In the genomic region with DNA sequence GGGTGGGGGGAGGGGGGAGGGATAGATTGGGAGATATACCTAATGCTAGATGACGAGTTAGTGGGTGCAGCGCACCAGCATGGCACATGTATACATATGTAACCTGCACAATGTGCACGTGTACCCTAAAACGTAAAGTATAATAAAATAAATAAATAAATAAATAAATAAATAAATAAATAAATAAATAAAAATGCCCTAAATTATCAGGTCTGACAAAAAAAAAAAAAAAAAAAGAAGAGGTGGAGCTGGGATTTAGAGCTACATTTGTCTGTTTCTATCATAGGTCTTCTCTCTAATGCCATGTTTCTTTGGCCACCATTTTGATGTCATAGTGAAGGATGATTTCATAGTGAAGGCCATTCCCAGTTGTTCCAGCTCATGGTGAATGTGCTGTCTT, we compare ENCODE assay signal across 2 cellular contexts.
DNase-seq lines count a peak whose midpoint lies in the region; ATAC-seq, FAIRE-seq and TF ChIP-seq lines count a peak whose summit lies in the region.
"Not testable (repeated sequence)": the region's sequence is repeated elsewhere in the genome, so short reads cannot be mapped to it uniquely, and the experiment has no call there.

No MANE protein-coding gene starts in this region.

- POLR2A ChIA-PET in A549 (lab: Yijun Ruan, JAX): interaction anchor here (0.6 kb wide), 1 partner anchor 399 kb away, joined by 3 read pairs; no protein-coding TSS in a partner anchor
- POLR2A ChIA-PET in HEK293 (lab: Yijun Ruan, JAX): not testable (repeated sequence)

- not testable (repeated sequence) for H3K9me3 ChIP-seq in A549; HEK293 (ENCODE audit: control insufficient read depth, insufficient read depth, low read depth, low read length)

- TF ChIP-seq EP300 in A549 (IDR thresholded peaks at IDR 0.05): not testable (repeated sequence)

- not testable (repeated sequence) for H3K4me2 ChIP-seq in A549

- TF ChIP-seq CTCF in A549 (IDR thresholded peaks at IDR 0.05); HEK293 (tag by site-specific recombination; IDR thresholded peaks at IDR 0.05): not testable (repeated sequence)

- not testable (repeated sequence) for H3K4me3 ChIP-seq in A549; HEK293 (ENCODE audit: low read depth, low read length)

- ATAC-seq in A549: not testable (repeated sequence)

- CTCF ChIA-PET in A549 (lab: Yijun Ruan, JAX); HEK293 (lab: Yijun Ruan, JAX): not testable (repeated sequence)

- not testable (repeated sequence) for TF ChIP-seq RAD21 in A549 (conservative IDR thresholded peaks at IDR 0.05 in 1 of 2, IDR thresholded peaks at IDR 0.05 in 1 of 2)

- TF ChIP-seq POLR2A in A549 (IDR thresholded peaks at IDR 0.05; ENCODE audit: low read length): not testable (repeated sequence)

- not testable (repeated sequence) for H3K36me3 ChIP-seq in HEK293 (ENCODE audit: control insufficient read depth in 2 of 2, insufficient read depth in 1 of 2, low read length in 2 of 2)

- 4% methylated on average over 4 of the region's 4 CpGs for WGBS in A549 (ENCODE audit: missing lambda C conversion rate)

- H3K27ac ChIP-seq in A549; HEK293 (ENCODE audit: extremely low read depth, low read depth, low read length): not testable (repeated sequence)

- not testable (repeated sequence) for DNase-seq in A549 (ENCODE audit: low read depth in 1 of 2, low spot score in 1 of 2)

- not testable (repeated sequence) for H3K4me1 ChIP-seq in A549; HEK293 (ENCODE audit: control insufficient read depth, insufficient read depth, low read length)

- not testable (repeated sequence) for FAIRE-seq in A549 (lab: Jason Lieb, UNC)

TF ChIP-seq in A549, 52 proteins besides CTCF, POLR2A, EP300 and RAD21:
- TF ChIP-seq ZC3H11A (IDR thresholded peaks at IDR 0.05): peak; percentile 56

TF ChIP-seq in HEK293, 187 proteins besides CTCF, POLR2A, EP300 and RAD21:
- TF ChIP-seq ZNF558 (tag by site-specific recombination; IDR thresholded peaks at IDR 0.05): 0 out of 2 replicates have a peak, but pooled peaks have one; percentile 28
- peak; percentile 47 for TF ChIP-seq ZNF555 (tag by site-specific recombination; conservative IDR thresholded peaks at IDR 0.05)
- peak; percentile 68 for TF ChIP-seq ZNF518A (tag by site-specific recombination; conservative IDR thresholded peaks at IDR 0.05; ENCODE audit: low read depth)
- TF ChIP-seq ZBTB8A (tag by site-specific recombination; IDR thresholded peaks at IDR 0.05): 0 out of 2 replicates have a peak, but pooled peaks have one; percentile 21
- peak; percentile 53; the same call in 1 of the 2 replicates for TF ChIP-seq ZNF394 (tag by site-specific recombination; IDR thresholded peaks at IDR 0.05; ENCODE audit: borderline replicate concordance)
- peak; percentile 62 for TF ChIP-seq ZNF140 (tag by site-specific recombination; IDR thresholded peaks at IDR 0.05)
- TF ChIP-seq, protein P1, sequence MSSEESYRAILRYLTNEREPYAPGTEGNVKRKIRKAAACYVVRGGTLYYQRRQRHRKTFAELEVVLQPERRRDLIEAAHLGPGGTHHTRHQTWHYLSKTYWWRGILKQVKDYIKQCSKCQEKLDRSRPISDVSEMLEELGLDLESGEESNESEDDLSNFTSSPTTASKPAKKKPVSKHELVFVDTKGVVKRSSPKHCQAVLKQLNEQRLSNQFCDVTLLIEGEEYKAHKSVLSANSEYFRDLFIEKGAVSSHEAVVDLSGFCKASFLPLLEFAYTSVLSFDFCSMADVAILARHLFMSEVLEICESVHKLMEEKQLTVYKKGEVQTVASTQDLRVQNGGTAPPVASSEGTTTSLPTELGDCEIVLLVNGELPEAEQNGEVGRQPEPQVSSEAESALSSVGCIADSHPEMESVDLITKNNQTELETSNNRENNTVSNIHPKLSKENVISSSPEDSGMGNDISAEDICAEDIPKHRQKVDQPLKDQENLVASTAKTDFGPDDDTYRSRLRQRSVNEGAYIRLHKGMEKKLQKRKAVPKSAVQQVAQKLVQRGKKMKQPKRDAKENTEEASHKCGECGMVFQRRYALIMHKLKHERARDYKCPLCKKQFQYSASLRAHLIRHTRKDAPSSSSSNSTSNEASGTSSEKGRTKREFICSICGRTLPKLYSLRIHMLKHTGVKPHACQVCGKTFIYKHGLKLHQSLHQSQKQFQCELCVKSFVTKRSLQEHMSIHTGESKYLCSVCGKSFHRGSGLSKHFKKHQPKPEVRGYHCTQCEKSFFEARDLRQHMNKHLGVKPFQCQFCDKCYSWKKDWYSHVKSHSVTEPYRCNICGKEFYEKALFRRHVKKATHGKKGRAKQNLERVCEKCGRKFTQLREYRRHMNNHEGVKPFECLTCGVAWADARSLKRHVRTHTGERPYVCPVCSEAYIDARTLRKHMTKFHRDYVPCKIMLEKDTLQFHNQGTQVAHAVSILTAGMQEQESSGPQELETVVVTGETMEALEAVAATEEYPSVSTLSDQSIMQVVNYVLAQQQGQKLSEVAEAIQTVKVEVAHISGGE (tag by site-specific recombination; conservative IDR thresholded peaks at IDR 0.05; ENCODE audit: low read depth): peak; percentile 56; the same call in 1 of the 2 replicates
- TF ChIP-seq ZNF623 (tag by site-specific recombination; IDR thresholded peaks at IDR 0.05): peak; percentile 48
- TF ChIP-seq ZNF426 (tag by site-specific recombination; IDR thresholded peaks at IDR 0.05): peak; percentile 51
